ENCODE assay signal across 8 cellular contexts in genomic region chr5:171630047-171630669, GRCh38.
A peak's percentile ranks its signal among the peaks of the same experiment; 100 is the strongest.
DNase-seq lines count a peak whose midpoint lies in the region; ATAC-seq and TF ChIP-seq lines count a peak whose summit lies in the region.

No MANE protein-coding gene starts in this region.

- H3K9me3 Mint-ChIP-seq in endothelial cell (ENCODE audit: unreplicated experiment) = no peaks in the 10 kb centered on the region
- peaks cover 0 to 2% (median 0%) of the 10 kb centered on the region in 11 donors for H3K9me3 Mint-ChIP-seq in naive thymus-derived CD4-positive, alpha-beta T cell

- H3K36me3 Mint-ChIP-seq in endothelial cell (ENCODE audit: low read depth, unreplicated experiment) = no peaks in the 10 kb centered on the region
- no peaks in the 10 kb centered on the region for H3K36me3 Mint-ChIP-seq in naive thymus-derived CD4-positive, alpha-beta T cell

- no peaks in the 10 kb centered on the region for H3K4me1 Mint-ChIP-seq in endothelial cell (ENCODE audit: unreplicated experiment)
- no peaks in the 10 kb centered on the region for H3K4me1 Mint-ChIP-seq in naive thymus-derived CD4-positive, alpha-beta T cell

- POLR2A ChIA-PET in naive thymus-derived CD4-positive, alpha-beta T cell (lab: Charles Lee) = no interaction called here

- peaks cover 6% of the 10 kb centered on the region for H3K27me3 Mint-ChIP-seq in endothelial cell (ENCODE audit: unreplicated experiment)
- H3K27me3 Mint-ChIP-seq in naive thymus-derived CD4-positive, alpha-beta T cell = peaks cover 20 to 39% (median 35%) of the 10 kb centered on the region in 5 donors

- H3K36me3 ChIP-seq in naive thymus-derived CD4-positive, alpha-beta T cell (ENCODE audit: control insufficient read depth in 2 of 3, insufficient read depth in 3 of 3, low read length in 3 of 3) = no peaks in the 10 kb centered on the region

- no peak overlapping the region for H3K4me3 ChIP-seq in naive thymus-derived CD4-positive, alpha-beta T cell (ENCODE audit: low read length)

- peak; percentile 37 for TF ChIP-seq CTCF in endothelial cell (IDR thresholded peaks at IDR 0.05; ENCODE audit: unreplicated experiment)

- no peaks in the 10 kb centered on the region for H3K4me1 ChIP-seq in naive thymus-derived CD4-positive, alpha-beta T cell (ENCODE audit: control insufficient read depth in 2 of 2, insufficient read depth in 2 of 2, low read length in 2 of 2)

- intact Hi-C loops in naive thymus-derived CD4-positive, alpha-beta T cell (cut with micrococcal nuclease) = no loop called here

- DNase-seq in SIG-M5 treated with dmso at 0.1 percent for 504 hours (lab: John Stamatoyannopoulos, UW; ENCODE audit: unreplicated experiment) (peak; percentile 21), SIG-M5 (lab: John Stamatoyannopoulos, UW) (no peak), NCI-H526 treated with DMSO at 0.1 percent for 48 hours (lab: John Stamatoyannopoulos, UW) (peak; percentile 22), endothelial cell (ENCODE audit: low spot score) (peak; percentile 73), NCI-H187 treated with DMSO at 0.1 percent for 48 hours (lab: John Stamatoyannopoulos, UW) (no peak)
- DNase-seq in naive thymus-derived CD4-positive, alpha-beta T cell = no peak
- no peak for DNase-seq in stimulated activated CD4-positive, alpha-beta T cell treated with anti-CD3 and anti-CD28 coated beads, Interleukin-4, amount 100 ng/mL, for 4 hours

- H3K4me3 Mint-ChIP-seq in endothelial cell (ENCODE audit: unreplicated experiment) = no peak overlapping the region
- no peak overlapping the region for H3K4me3 Mint-ChIP-seq in naive thymus-derived CD4-positive, alpha-beta T cell

- H3K27ac Mint-ChIP-seq in endothelial cell (ENCODE audit: unreplicated experiment) = no peak overlapping the region
- H3K27ac Mint-ChIP-seq in naive thymus-derived CD4-positive, alpha-beta T cell = no peak overlapping the region

- no peaks in the 10 kb centered on the region for H3K9me3 ChIP-seq in naive thymus-derived CD4-positive, alpha-beta T cell (ENCODE audit: control insufficient read depth in 2 of 3, low read length in 3 of 3)

- CTCF ChIA-PET in naive thymus-derived CD4-positive, alpha-beta T cell (lab: Charles Lee) = no interaction called here

- peak; percentile 16 for ATAC-seq in naive thymus-derived CD4-positive, alpha-beta T cell
- no peak for ATAC-seq in GM21390 (IDR thresholded peaks at IDR 0.05; ENCODE audit: unreplicated experiment)

- H3K27ac ChIP-seq in naive thymus-derived CD4-positive, alpha-beta T cell (ENCODE audit: low read depth, low read length) = no peak overlapping the region

- no peaks in the 10 kb centered on the region for H3K27me3 ChIP-seq in naive thymus-derived CD4-positive, alpha-beta T cell (ENCODE audit: control insufficient read depth in 2 of 2, insufficient read depth in 2 of 2, low read length in 2 of 2)

Comparison
In these comparisons a context has a peak if more than half of its experiments do, and no peak if none do; other contexts are left out.
1. DNase-seq: peak in SIG-M5 treated with dmso at 0.1 percent for 504 hours (single experiment), NCI-H526 treated with DMSO at 0.1 percent for 48 hours (single experiment) and endothelial cell (single experiment); none in SIG-M5 (single experiment), naive thymus-derived CD4-positive, alpha-beta T cell (0 of 9), NCI-H187 treated with DMSO at 0.1 percent for 48 hours (single experiment) and stimulated activated CD4-positive, alpha-beta T cell treated with anti-CD3 and anti-CD28 coated beads, Interleukin-4, amount 100 ng/mL, for 4 hours (0 of 2).